Comparison of ENCODE assay signal across 8 cellular contexts in the genomic region with DNA sequence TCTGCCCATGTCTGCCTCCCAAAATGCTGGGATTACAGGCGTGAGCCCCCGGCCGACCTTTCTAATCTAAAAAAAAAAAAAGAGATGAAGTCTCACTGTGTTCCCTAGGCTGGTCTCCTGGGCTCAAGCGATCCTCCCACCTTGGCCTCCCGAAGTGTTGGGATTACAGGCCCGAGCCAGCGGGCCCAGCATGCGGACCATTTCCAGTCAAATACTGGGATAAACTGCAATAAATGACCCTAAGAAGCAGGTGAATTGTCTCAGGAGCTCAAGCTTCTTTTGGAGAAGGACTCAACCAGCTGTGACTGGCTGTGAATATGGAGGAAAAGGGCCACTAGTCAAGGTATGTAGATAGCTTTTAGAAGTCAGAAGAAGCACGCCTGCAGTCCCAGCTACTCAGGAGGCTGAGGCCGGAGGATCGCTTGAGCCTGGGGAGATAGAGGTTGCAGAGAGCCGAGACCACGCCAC. TPM values are rescaled to one million over a fixed set of nuclear protein-coding genes. Genes with fewer than 3 reads are reported as not detected.
A peak's percentile ranks its signal among the peaks of the same experiment; 100 is the strongest.
DNase-seq lines count a peak whose midpoint lies in the region; ATAC-seq and TF ChIP-seq lines count a peak whose summit lies in the region.

No MANE protein-coding gene starts in this region.

- ATAC-seq in heart right ventricle (no peak), Right ventricle myocardium inferior (no peak), right lobe of liver (no peak), upper lobe of left lung (ENCODE audit: low FRiP score in 2 of 2) (no peak), GM18861 (IDR thresholded peaks at IDR 0.05; ENCODE audit: unreplicated experiment) (no peak)

- H3K9me3 ChIP-seq in heart right ventricle = no peaks in the 10 kb centered on the region
- H3K9me3 ChIP-seq in adipocyte (ENCODE audit: control insufficient read depth, low read length) = no peaks in the 10 kb centered on the region
- no peaks in the 10 kb centered on the region for H3K9me3 ChIP-seq in right lobe of liver
- H3K9me3 ChIP-seq in upper lobe of left lung = no peaks in the 10 kb centered on the region

- 71 to 75% methylated on average over 13 of the region's 13 CpGs for WGBS in heart right ventricle, 2 donors
- WGBS in right lobe of liver (ENCODE audit: insufficient coverage, low coverage, low lambda C conversion rate, missing lambda C conversion rate) = 62% methylated on average over 12 of the region's 13 CpGs
- WGBS in upper lobe of left lung, 2 donors = 73% methylated on average over 12 to 13 of the region's 13 CpGs

- H3K4me3 ChIP-seq in heart right ventricle (peak overlapping the region in 9 of 10 donors; percentile 66 to 92 (median 83)), adipocyte (ENCODE audit: low read length) (peak overlapping the region; percentile 88), right lobe of liver (peak overlapping the region; percentile 28 to 67 (median 66)), upper lobe of left lung (peak overlapping the region; percentile 15 to 75 (median 67))

- H3K36me3 ChIP-seq in heart right ventricle = no peaks in the 10 kb centered on the region
- H3K36me3 ChIP-seq in adipocyte (ENCODE audit: control insufficient read depth, insufficient read depth, low read length, severe bottlenecking) = no peaks in the 10 kb centered on the region
- H3K36me3 ChIP-seq in right lobe of liver = no peaks in the 10 kb centered on the region
- H3K36me3 ChIP-seq in upper lobe of left lung = no peaks in the 10 kb centered on the region

- TF ChIP-seq POLR2A in right lobe of liver (IDR thresholded peaks at IDR 0.05) (no peak), upper lobe of left lung (IDR thresholded peaks at IDR 0.05) (no peak)

- peaks cover 3 to 37% (median 16%) of the 10 kb centered on the region in 9 donors for H3K4me1 ChIP-seq in heart right ventricle
- peaks cover 26% of the 10 kb centered on the region for H3K4me1 ChIP-seq in adipocyte (ENCODE audit: control insufficient read depth, insufficient read depth, low read length)
- peaks cover 0 to 31% (median 0%) of the 10 kb centered on the region in 4 donors for H3K4me1 ChIP-seq in right lobe of liver
- peaks cover 12 to 38% (median 22%) of the 10 kb centered on the region in 4 donors for H3K4me1 ChIP-seq in upper lobe of left lung

- TF ChIP-seq EP300 in upper lobe of left lung (IDR thresholded peaks at IDR 0.05) = no peak

- DNase-seq in heart right ventricle (no peak), Right ventricle myocardium inferior (ENCODE audit: missing footprints) (no peak), adipocyte (ENCODE audit: low read depth) (no peak), right lobe of liver (peak in 1 of 3 donors; percentile 24), upper lobe of left lung (no peak), SW480 (ENCODE audit: low spot score) (no peak)
- DNase-seq in effector CD4-positive, alpha-beta T cell = no peak

- H3K27me3 ChIP-seq in heart right ventricle (no peaks in the 10 kb centered on the region), adipocyte (replicated peaks; ENCODE audit: control insufficient read depth, insufficient read depth, low read length) (no peaks in the 10 kb centered on the region), right lobe of liver (no peaks in the 10 kb centered on the region), upper lobe of left lung (no peaks in the 10 kb centered on the region)

- intact Hi-C loops in heart right ventricle (cut with DNase I) (loop anchor here in 8 of 10 donors (1.0 to 10.0 kb wide), 7 partner anchors 66 to 439 kb away; a partner anchor contains a TSS), Right ventricle myocardium inferior (cut with DNase I) (loop anchor here (1.0 to 10.0 kb wide), 4 partner anchors 35 to 516 kb away; a partner anchor contains a TSS), right lobe of liver (cut with DNase I) (loop anchor here in 1 of 2 donors (10.0 kb wide), 1 partner anchor 89 kb away; no protein-coding TSS in a partner anchor)

- H3K27ac ChIP-seq in heart right ventricle (peak overlapping the region; percentile 97 to 100 (median 100)), right lobe of liver (peak overlapping the region; percentile 82 to 99 (median 98)), upper lobe of left lung (peak overlapping the region; percentile 99 to 100 (median 100))

- TF ChIP-seq CTCF in heart right ventricle (IDR thresholded peaks at IDR 0.05) = no peak
- no peak for TF ChIP-seq CTCF in right lobe of liver (IDR thresholded peaks at IDR 0.05)
- TF ChIP-seq CTCF in upper lobe of left lung (IDR thresholded peaks at IDR 0.05) = no peak

- H3K9ac ChIP-seq in adipocyte (ENCODE audit: low read length) = peak overlapping the region; percentile 86

RNA-seq across cellular contexts. Expression of a gene that starts 0.6 kb away (rescaled TPM):
- total RNA-seq in heart right ventricle (10 to 100 TPM; 44.1 to 91.7 (median 57.6) TPM), Right ventricle myocardium inferior (63.7 TPM), right lobe of liver (10 to 100 TPM; 16.3 to 34.1 (median 22.9) TPM), upper lobe of left lung (10 to 100 TPM in 5 of 6 donors, 1 to 10 TPM in 1; 5.4 to 35.7 (median 23.1) TPM)
- 10 to 100 TPM; 37.8 to 81.5 TPM for polyA plus RNA-seq in heart right ventricle

RNA-seq across cellular contexts. Expression of a gene that starts 36.0 kb away (rescaled TPM):
- total RNA-seq in heart right ventricle (10 to 100 TPM; 28.3 to 39.8 (median 38.0) TPM), Right ventricle myocardium inferior (39.6 TPM), right lobe of liver (10 to 100 TPM; 13.2 to 20.4 (median 15.9) TPM), upper lobe of left lung (10 to 100 TPM; 11.8 to 30.7 (median 19.7) TPM)
- polyA plus RNA-seq in heart right ventricle = 10 to 100 TPM in 1 of 2 donors, 1 to 10 TPM in 1; 5.7 to 15.3 TPM
